In the genomic region with DNA sequence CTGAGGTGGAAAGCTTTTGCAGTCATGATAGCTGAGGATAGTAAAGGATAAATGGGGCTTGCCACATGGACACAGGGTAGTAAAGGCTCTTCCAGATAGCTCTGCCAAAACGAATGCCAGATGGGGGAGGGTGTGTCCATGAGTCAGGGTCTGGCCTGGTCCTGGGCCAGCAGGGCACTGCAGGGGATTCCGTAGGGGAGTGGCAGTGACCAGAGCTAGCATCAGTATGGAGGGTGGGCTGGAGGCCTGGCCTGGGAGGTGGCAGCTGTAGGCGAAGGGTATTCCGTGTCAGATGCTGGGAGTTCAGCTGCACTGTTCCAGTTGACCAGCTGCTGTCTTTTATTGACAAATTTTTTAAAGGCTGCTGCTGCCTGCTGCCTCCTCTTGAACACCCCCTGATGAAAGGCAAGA, we compare ENCODE assay signal across 10 cellular contexts. TPM values are rescaled to one million over a fixed set of nuclear protein-coding genes. Genes with fewer than 3 reads are reported as not detected.
A peak's percentile ranks its signal among the peaks of the same experiment; 100 is the strongest.
DNase-seq lines count a peak whose midpoint lies in the region; ATAC-seq and TF ChIP-seq lines count a peak whose summit lies in the region.
"Had no signal": no experiment of that assay in that cellular context is flagged by ENCODE, and none has a peak within 500 bp of the region (broad histone marks: within the 10 kb centered on the region; RNA-seq: fewer than 3 reads in every experiment).

No MANE protein-coding gene starts in this region.

- H4K8ac ChIP-seq in trophoblast cell (ENCODE audit: low read depth, low read length) = no peak overlapping the region

- H3K9me3 ChIP-seq in SK-N-SH = no peaks in the 10 kb centered on the region
- peaks cover 2% of the 10 kb centered on the region for H3K9me3 ChIP-seq in trophoblast cell (ENCODE audit: insufficient read depth, low read depth, low read length)
- H3K9me3 ChIP-seq: Caco-2 had no signal

- H3K27me3 ChIP-seq in SK-N-SH (ENCODE audit: insufficient read depth) = no peaks in the 10 kb centered on the region
- H3K27me3 ChIP-seq in trophoblast cell (ENCODE audit: insufficient read depth, low read length) = no peaks in the 10 kb centered on the region

- no peaks in the 10 kb centered on the region for H3K9me2 ChIP-seq in SK-N-SH

- peak overlapping the region; percentile 10; the same call in 1 of the 2 replicates for H3K9ac ChIP-seq in SK-N-SH
- no peak overlapping the region for H3K9ac ChIP-seq in trophoblast cell (ENCODE audit: low read length)

- WGBS in SK-N-SH (ENCODE audit: low lambda C conversion rate) = 47% methylated on average over 4 of the region's 4 CpGs
- no CpG with 5 or more reads among the region's 4 CpGs for WGBS in trophoblast cell (ENCODE audit: extremely low coverage, insufficient coverage, insufficient read length)

- H3K27me3 Mint-ChIP-seq in WTC11 (ENCODE audit: low read depth) = no peaks in the 10 kb centered on the region
- H3K27me3 Mint-ChIP-seq in activated CD4-positive, alpha-beta memory T cell treated with anti-CD3 and anti-CD28 coated beads, Interleukin-2, amount 10 ng/mL, durations not matched to agents 7 days and 5 days = no peaks in the 10 kb centered on the region

- H3K14ac ChIP-seq in trophoblast cell (ENCODE audit: low read length) = no peak overlapping the region

- H2AK5ac ChIP-seq in trophoblast cell (ENCODE audit: low read length) = no peak overlapping the region

- H3K4me1 ChIP-seq in SK-N-SH (ENCODE audit: control insufficient read depth in 1 of 2, insufficient read depth in 2 of 2, low read depth in 1 of 2, low read length in 1 of 2) (peaks cover 12 to 16% of the 10 kb centered on the region in 2 experiments; a peak in 3 of 4 replicates), trophoblast cell (ENCODE audit: control insufficient read depth in 1 of 2, insufficient read depth in 2 of 2, low read length in 2 of 2) (peaks cover 7% of the 10 kb centered on the region in 2 experiments)
- H3K4me1 ChIP-seq: Caco-2 had no signal

- H3K4me2 ChIP-seq in SK-N-SH = peak overlapping the region; percentile 70
- H3K4me2 ChIP-seq in trophoblast cell (ENCODE audit: low read length) = peak overlapping the region; percentile 11

- no peak overlapping the region for H3K4ac ChIP-seq in trophoblast cell (ENCODE audit: low read depth, low read length)

- H2BK5ac ChIP-seq in trophoblast cell (ENCODE audit: low read depth, low read length, poor library complexity) = no peak overlapping the region

- peak overlapping the region; percentile 5 to 87; a peak in 2 of 4 replicates for H3K27ac ChIP-seq in SK-N-SH (ENCODE audit: low read depth in 2 of 2, low read length in 1 of 2)
- H3K27ac ChIP-seq in trophoblast cell (ENCODE audit: low read depth, low read length) = peak overlapping the region; percentile 5

- no peak overlapping the region for H4K91ac ChIP-seq in trophoblast cell (ENCODE audit: low read depth, low read length)

- H2AFZ ChIP-seq in SK-N-SH (ENCODE audit: low read depth) (no peak overlapping the region; the same call in 1 of the 2 replicates), trophoblast cell (ENCODE audit: insufficient read depth, low read length, poor library complexity) (no peak overlapping the region)

- ATAC-seq in WTC11 (no peak), GM21515 (IDR thresholded peaks at IDR 0.05; ENCODE audit: unreplicated experiment) (no peak)
- ATAC-seq: stimulated activated effector memory CD8-positive, alpha-beta T cell treated with anti-CD3 and anti-CD28 coated beads, Interleukin-12 subunit alpha, Interleukin-12 subunit beta, amount 100 ng/mL, for 72 hours had no signal

- H3K4me3 ChIP-seq in SK-N-SH (ENCODE audit: low read depth in 2 of 2, low read length in 1 of 2) (0 out of 4 replicates have a peak overlapping the region, but pooled peaks of 1 of the 2 experiments have one; percentile 9), fibroblast of pulmonary artery (replicated peaks; ENCODE audit: low read depth, low read length) (peak overlapping the region; percentile 6), trophoblast cell (ENCODE audit: low read depth, low read length) (no peak overlapping the region)

- H3K4me3 Mint-ChIP-seq in WTC11 = no peak overlapping the region
- H3K4me3 Mint-ChIP-seq in activated CD4-positive, alpha-beta memory T cell treated with anti-CD3 and anti-CD28 coated beads, Interleukin-2, amount 10 ng/mL, durations not matched to agents 7 days and 5 days = no peak overlapping the region
- H3K4me3 Mint-ChIP-seq: stimulated activated effector memory CD8-positive, alpha-beta T cell treated with anti-CD3 and anti-CD28 coated beads, Interleukin-12 subunit alpha, Interleukin-12 subunit beta, amount 100 ng/mL, for 72 hours had no signal

- POLR2A ChIA-PET in SK-N-SH (lab: Yijun Ruan, JAX) (interaction anchor here (1.0 kb wide), 1 partner anchor 23 kb away, joined by 3 read pairs; the partner anchor contains the start of gene TSEN2), WTC11 (lab: Charles Lee) (no interaction called here)
- POLR2A ChIA-PET in activated CD4-positive, alpha-beta memory T cell treated with anti-CD3 and anti-CD28 coated beads, Interleukin-2, amount 10 ng/mL, durations not matched to agents 7 days and 5 days (lab: Charles Lee) = interaction anchor here (1.1 kb wide), 1 partner anchor 24 kb away, joined by 3 read pairs; the partner anchor contains the start of gene TSEN2

- no peak overlapping the region for H2BK12ac ChIP-seq in trophoblast cell (ENCODE audit: low read length)

- no peak overlapping the region for H3K18ac ChIP-seq in trophoblast cell (ENCODE audit: low read length)

- H3K36me3 ChIP-seq in SK-N-SH (replicated peaks in 1 of 2; ENCODE audit: control insufficient read depth in 1 of 2, insufficient read depth in 2 of 2, low read length in 1 of 2) (peaks cover 10 to 23% of the 10 kb centered on the region in 2 experiments), trophoblast cell (ENCODE audit: control insufficient read depth in 1 of 2, insufficient read depth in 2 of 2, low read length in 2 of 2) (peaks cover 8 to 10% of the 10 kb centered on the region in 2 experiments)

- CTCF ChIA-PET in SK-N-SH (lab: Yijun Ruan, JAX) = interaction anchor here (0.9 to 1.6 kb wide), 4 partner anchors 13 to 47 kb away, joined by 3 to 4 read pairs (median 3); no protein-coding TSS in a partner anchor
- CTCF ChIA-PET in WTC11 (lab: Charles Lee) = no interaction called here
- CTCF ChIA-PET in activated CD4-positive, alpha-beta memory T cell treated with anti-CD3 and anti-CD28 coated beads, Interleukin-2, amount 10 ng/mL, durations not matched to agents 7 days and 5 days (lab: Charles Lee) = interaction anchor here (1.2 kb wide), 1 partner anchor 24 kb away, joined by 3 read pairs; the partner anchor contains the start of gene TSEN2

- no peak for TF ChIP-seq RAD21 in SK-N-SH (IDR thresholded peaks at IDR 0.05; ENCODE audit: low read length)

- peaks cover 22% of the 10 kb centered on the region for H3F3A ChIP-seq in SK-N-SH (replicated peaks; ENCODE audit: insufficient read depth)

- no peak for TF ChIP-seq EP300 in SK-N-SH (IDR thresholded peaks at IDR 0.05; ENCODE audit: borderline replicate concordance in 1 of 2, low read depth in 1 of 2, low read length in 1 of 2)

- no peak overlapping the region for H4K12ac ChIP-seq in trophoblast cell (ENCODE audit: low read depth, low read length)

- no peak overlapping the region for H3K27ac Mint-ChIP-seq in WTC11
- no peak overlapping the region for H3K27ac Mint-ChIP-seq in activated CD4-positive, alpha-beta memory T cell treated with anti-CD3 and anti-CD28 coated beads, Interleukin-2, amount 10 ng/mL, durations not matched to agents 7 days and 5 days
- H3K27ac Mint-ChIP-seq: stimulated activated effector memory CD8-positive, alpha-beta T cell treated with anti-CD3 and anti-CD28 coated beads, Interleukin-12 subunit alpha, Interleukin-12 subunit beta, amount 100 ng/mL, for 72 hours had no signal

- no peaks in the 10 kb centered on the region for H3K9me3 Mint-ChIP-seq in WTC11
- no peaks in the 10 kb centered on the region for H3K9me3 Mint-ChIP-seq in activated CD4-positive, alpha-beta memory T cell treated with anti-CD3 and anti-CD28 coated beads, Interleukin-2, amount 10 ng/mL, durations not matched to agents 7 days and 5 days
- H3K9me3 Mint-ChIP-seq: stimulated activated effector memory CD8-positive, alpha-beta T cell treated with anti-CD3 and anti-CD28 coated beads, Interleukin-12 subunit alpha, Interleukin-12 subunit beta, amount 100 ng/mL, for 72 hours had no signal

- TF ChIP-seq CTCF in SK-N-SH (IDR thresholded peaks at IDR 0.05) = no peak
- TF ChIP-seq CTCF in fibroblast of pulmonary artery (IDR thresholded peaks at IDR 0.05; ENCODE audit: low read length, missing control alignments) = no peak
- no peak for TF ChIP-seq CTCF in WTC11 (IDR thresholded peaks at IDR 0.05)

- H2BK120ac ChIP-seq in trophoblast cell (ENCODE audit: insufficient read depth, low read length, poor library complexity) = no peak overlapping the region

- H3K4me1 Mint-ChIP-seq in WTC11 = no peaks in the 10 kb centered on the region
- no peaks in the 10 kb centered on the region for H3K4me1 Mint-ChIP-seq in activated CD4-positive, alpha-beta memory T cell treated with anti-CD3 and anti-CD28 coated beads, Interleukin-2, amount 10 ng/mL, durations not matched to agents 7 days and 5 days
- H3K4me1 Mint-ChIP-seq: stimulated activated effector memory CD8-positive, alpha-beta T cell treated with anti-CD3 and anti-CD28 coated beads, Interleukin-12 subunit alpha, Interleukin-12 subunit beta, amount 100 ng/mL, for 72 hours had no signal

- DNase-seq in DMS 273 treated with DMSO at 0.1 percent for 48 hours (lab: John Stamatoyannopoulos, UW) (peak; percentile 63), SK-N-SH (peak; percentile 56), fibroblast of pulmonary artery (ENCODE audit: low read depth) (peak; percentile 58), trophoblast cell (no peak), WTC11 (ENCODE audit: low spot score) (no peak)
- no peak for DNase-seq in activated CD4-positive, alpha-beta memory T cell treated with anti-CD3 and anti-CD28 coated beads, Interleukin-2, amount 10 ng/mL, durations not matched to agents 7 days and 5 days
- DNase-seq in activated effector memory CD4-positive, alpha-beta T cell treated with Interleukin-2 at 50 U/mL for 16 hours = no peak
- DNase-seq: Caco-2 had no signal

- no peaks in the 10 kb centered on the region for H3K79me2 ChIP-seq in SK-N-SH (ENCODE audit: insufficient read depth)
- H3K79me2 ChIP-seq in trophoblast cell (ENCODE audit: control insufficient read depth, insufficient read depth, low read length, poor library complexity) = no peaks in the 10 kb centered on the region

- no peak overlapping the region for H3K23ac ChIP-seq in trophoblast cell (ENCODE audit: low read length)

- peaks cover 5% of the 10 kb centered on the region for H4K20me1 ChIP-seq in SK-N-SH (ENCODE audit: insufficient read depth)

- H3K36me3 Mint-ChIP-seq in WTC11 = peaks cover 31% of the 10 kb centered on the region
- peaks cover 20% of the 10 kb centered on the region for H3K36me3 Mint-ChIP-seq in activated CD4-positive, alpha-beta memory T cell treated with anti-CD3 and anti-CD28 coated beads, Interleukin-2, amount 10 ng/mL, durations not matched to agents 7 days and 5 days (ENCODE audit: low read depth)

- peaks cover 2% of the 10 kb centered on the region for H3K79me1 ChIP-seq in trophoblast cell (ENCODE audit: low read length)

RNA-seq across cellular contexts. Expression of gene TSEN2, which starts 23.6 kb away (rescaled TPM):
- polyA plus RNA-seq in SK-N-SH (2012; rRNA removed) = 13.0 and 18.6 TPM in 2 replicates
- polyA plus RNA-seq in SK-N-SH (2012; cell fraction: cytosol; rRNA removed) = 13.2 and 13.4 TPM in 2 replicates
- 27.3 and 45.4 TPM in 2 replicates for polyA plus RNA-seq in SK-N-SH (2012; cell fraction: nucleus; rRNA removed)
- polyA plus RNA-seq in trophoblast cell (2013) = 3.4 and 3.7 TPM in 2 replicates
- 19.9 to 21.1 TPM (median 20.2 TPM) in 3 replicates for total RNA-seq in WTC11 (2021)
- 1 to 10 TPM; 7.5 to 8.0 TPM for total RNA-seq in activated CD4-positive, alpha-beta memory T cell treated with anti-CD3 and anti-CD28 coated beads, Interleukin-2, amount 10 ng/mL, durations not matched to agents 7 days and 5 days

RNA-seq across cellular contexts. Expression of gene MKRN2OS, which starts 37.4 kb away (rescaled TPM):
- not detected in 2 replicates for polyA plus RNA-seq in SK-N-SH (2012; rRNA removed)
- not detected in 2 replicates for polyA plus RNA-seq in SK-N-SH (2012; cell fraction: cytosol; rRNA removed)
- not detected in 2 replicates for polyA plus RNA-seq in SK-N-SH (2012; cell fraction: nucleus; rRNA removed)
- 0.61 and 0.88 TPM in 2 replicates for polyA plus RNA-seq in trophoblast cell (2013)
- total RNA-seq in WTC11 (2021) = 0.48 to 0.87 TPM in 2 of 3 replicates, not detected in the other
- total RNA-seq in activated CD4-positive, alpha-beta memory T cell treated with anti-CD3 and anti-CD28 coated beads, Interleukin-2, amount 10 ng/mL, durations not matched to agents 7 days and 5 days = not detected

RNA-seq across cellular contexts. Expression of gene MKRN2, which starts 49.0 kb away (rescaled TPM):
- polyA plus RNA-seq in SK-N-SH (2012; rRNA removed) = 29.8 and 39.6 TPM in 2 replicates
- 29.3 and 35.0 TPM in 2 replicates for polyA plus RNA-seq in SK-N-SH (2012; cell fraction: cytosol; rRNA removed)
- 21.0 and 29.3 TPM in 2 replicates for polyA plus RNA-seq in SK-N-SH (2012; cell fraction: nucleus; rRNA removed)
- polyA plus RNA-seq in trophoblast cell (2013) = 19.7 and 20.3 TPM in 2 replicates
- total RNA-seq in WTC11 (2021) = 18.2 to 20.6 TPM (median 19.6 TPM) in 3 replicates
- 10 to 100 TPM; 21.9 to 24.2 TPM for total RNA-seq in activated CD4-positive, alpha-beta memory T cell treated with anti-CD3 and anti-CD28 coated beads, Interleukin-2, amount 10 ng/mL, durations not matched to agents 7 days and 5 days

Comparison
In these comparisons a context has a peak if more than half of its experiments do, and no peak if none do; other contexts are left out.
1. DNase-seq: peak in DMS 273 treated with DMSO at 0.1 percent for 48 hours (single experiment), SK-N-SH (single experiment) and fibroblast of pulmonary artery (single experiment); none in trophoblast cell (0 of 2), WTC11 (single experiment), activated CD4-positive, alpha-beta memory T cell treated with anti-CD3 and anti-CD28 coated beads, Interleukin-2, amount 10 ng/mL, durations not matched to agents 7 days and 5 days (single experiment) and activated effector memory CD4-positive, alpha-beta T cell treated with Interleukin-2 at 50 U/mL for 16 hours (single experiment).